1 cellular context compared by ENCODE assay signal in genomic region chr20:58131111-58131510, GRCh38.
TF ChIP-seq lines count a peak whose summit lies in the region.

No MANE protein-coding gene starts in this region.

TF ChIP-seq in endothelial cell of umbilical vein, 7 proteins besides CTCF, POLR2A, EP300 and RAD21:
- TF ChIP-seq EZH2 (IDR thresholded peaks at IDR 0.05; ENCODE audit: borderline replicate concordance, low read depth, low read length, severe bottlenecking), result no peak
- TF ChIP-seq FOS (IDR thresholded peaks at IDR 0.05; ENCODE audit: borderline replicate concordance, insufficient read depth, low read length), result no peak
- TF ChIP-seq GATA2 (IDR thresholded peaks at IDR 0.05; ENCODE audit: insufficient read depth, insufficient read length, low read depth, low read length), result no peak
- TF ChIP-seq POLR2AphosphoS5 (IDR thresholded peaks at IDR 0.05; ENCODE audit: insufficient read depth, low read depth, low read length), result no peak
- no peak for TF ChIP-seq MAX (IDR thresholded peaks at IDR 0.05; ENCODE audit: insufficient read depth, insufficient read length)
- TF ChIP-seq MYC (IDR thresholded peaks at IDR 0.05; ENCODE audit: low read depth, low read length), result no peak
- no peak for TF ChIP-seq JUN (IDR thresholded peaks at IDR 0.05; ENCODE audit: borderline replicate concordance, insufficient read depth, insufficient read length, low read depth)
